In the genomic region with DNA sequence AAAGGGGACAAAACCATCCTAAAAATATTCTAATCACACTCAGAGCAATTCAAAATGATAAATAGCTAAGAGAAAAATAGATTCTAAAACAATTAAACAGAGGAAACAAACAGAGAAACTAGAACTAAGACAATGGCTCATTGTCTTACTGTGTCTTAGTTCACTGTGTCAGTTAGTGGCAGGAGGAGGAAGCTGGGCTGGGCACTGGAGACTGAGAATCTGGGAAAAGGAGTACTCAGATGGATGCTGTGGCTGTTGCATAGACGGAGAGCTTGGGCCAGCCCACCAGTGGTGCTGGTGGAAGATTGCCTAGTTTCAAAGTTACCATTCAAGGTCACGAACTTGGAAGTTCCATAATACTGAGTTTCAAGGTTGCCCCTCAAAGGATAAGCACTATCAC, we compare ENCODE assay signal across 21 cellular contexts.
DNase-seq lines count a peak whose midpoint lies in the region; ATAC-seq, FAIRE-seq and TF ChIP-seq lines count a peak whose summit lies in the region.
"Had no signal": no experiment of that assay in that cellular context is flagged by ENCODE, and none has a peak within 500 bp of the region (broad histone marks: within the 10 kb centered on the region; RNA-seq: fewer than 3 reads in every experiment).

No MANE protein-coding gene starts in this region.

- H3K4me3 ChIP-seq in Caco-2 (ENCODE audit: low read depth, low read length), result no peak overlapping the region
- H3K4me3 ChIP-seq in H1 (ENCODE audit: extremely low read depth in 1 of 4, insufficient read depth in 2 of 4, low read depth in 3 of 4, low read length in 4 of 4), result no peak overlapping the region
- no peak overlapping the region for H3K4me3 ChIP-seq in mucosa of descending colon
- H3K4me3 ChIP-seq: esophagus muscularis mucosa, tibial artery had no signal

- H3K36me3 ChIP-seq in Caco-2 (ENCODE audit: control insufficient read depth, insufficient read depth, low read length) (no peaks in the 10 kb centered on the region), H1 (ENCODE audit: control insufficient read depth in 2 of 4, insufficient read depth in 4 of 4, low read length in 3 of 4) (no peaks in the 10 kb centered on the region; a peak in 1 of 8 replicates), mucosa of descending colon (ENCODE audit: low read depth) (no peaks in the 10 kb centered on the region)
- H3K36me3 ChIP-seq: esophagus muscularis mucosa, tibial artery had no signal

- intact Hi-C loops in Caco-2 (cut with micrococcal nuclease; ENCODE audit: unreplicated experiment) (loop anchor here (5.0 kb wide), 1 partner anchor 58 kb away; no protein-coding TSS in a partner anchor), mucosa of descending colon (cut with DNase I, micrococcal nuclease) (no loop called here)

- H2BK120ac ChIP-seq in H1 (replicated peaks; ENCODE audit: low read depth, low read length), result no peak overlapping the region

- H3K36me3 Mint-ChIP-seq in Caco-2 (ENCODE audit: insufficient read depth, unreplicated experiment), result no peaks in the 10 kb centered on the region
- H3K36me3 Mint-ChIP-seq in activated T-cell treated with anti-CD3 and anti-CD28 coated beads, Interleukin-2, amount 50 U/mL, for 72 hours (ENCODE audit: insufficient read depth in 2 of 2), result no peaks in the 10 kb centered on the region
- H3K36me3 Mint-ChIP-seq: activated naive CD4-positive, alpha-beta T cell treated with anti-CD3 and anti-CD28 coated beads, Interleukin-2, amount 10 ng/mL, durations not matched to agents 7 days and 5 days had no signal

- H4K5ac ChIP-seq in H1 (ENCODE audit: insufficient read length, low read depth, low read length), result no peak overlapping the region

- H3K79me1 ChIP-seq in H1 (ENCODE audit: low read depth, low read length), result peaks cover 4% of the 10 kb centered on the region; the same call in 1 of the 2 replicates

- POLR2A ChIA-PET in Caco-2 (lab: Charles Lee) (no interaction called here), H1 (lab: Charles Lee; ENCODE audit: partially characterized antibody) (interaction anchor here (0.5 kb wide), 1 partner anchor 343 kb away, joined by 4 read pairs; no protein-coding TSS in a partner anchor)

- H3K4ac ChIP-seq in H1 (replicated peaks; ENCODE audit: insufficient read length, low read depth, low read length), result no peak overlapping the region

- no peak overlapping the region for H2BK12ac ChIP-seq in H1 (ENCODE audit: low read depth, low read length)

- WGBS in H1 (ENCODE audit: extremely low coverage in 1 of 2, insufficient coverage in 1 of 2, insufficient read length in 1 of 2, insufficient replicate concordance in 2 of 2, low coverage in 1 of 2, low lambda C conversion rate in 2 of 2, missing lambda C conversion rate in 1 of 2), 2 experiments, result 90% methylated on average over 2 of the region's 2 CpGs; no CpG with 5 or more reads in 1 of the 2 experiments

- no peak overlapping the region for H4K91ac ChIP-seq in H1 (replicated peaks; ENCODE audit: insufficient read length, low read length)

- no peak overlapping the region for H3K4me3 Mint-ChIP-seq in Caco-2 (ENCODE audit: unreplicated experiment)
- H3K4me3 Mint-ChIP-seq in activated T-cell treated with anti-CD3 and anti-CD28 coated beads, Interleukin-2, amount 50 U/mL, for 72 hours, result no peak overlapping the region
- H3K4me3 Mint-ChIP-seq: activated CD8-positive, alpha-beta T cell treated with anti-CD3 and anti-CD28 coated beads, Interleukin-2, amount 10 ng/mL, durations not matched to agents 7 days and 5 days; activated naive CD4-positive, alpha-beta T cell treated with anti-CD3 and anti-CD28 coated beads, Interleukin-2, amount 10 ng/mL, durations not matched to agents 7 days and 5 days had no signal

- no peaks in the 10 kb centered on the region for H3K9me3 Mint-ChIP-seq in Caco-2 (ENCODE audit: unreplicated experiment)
- no peaks in the 10 kb centered on the region for H3K9me3 Mint-ChIP-seq in activated T-cell treated with anti-CD3 and anti-CD28 coated beads, Interleukin-2, amount 50 U/mL, for 72 hours
- H3K9me3 Mint-ChIP-seq: activated naive CD4-positive, alpha-beta T cell treated with anti-CD3 and anti-CD28 coated beads, Interleukin-2, amount 10 ng/mL, durations not matched to agents 7 days and 5 days had no signal

- no peak for TF ChIP-seq POLR2A in H1 (IDR thresholded peaks at IDR 0.05; ENCODE audit: control extremely low read depth in 1 of 2, low read depth in 2 of 2, low read length in 2 of 2)

- DNase-seq in Caco-2 (no peak), H1 (ENCODE audit: low read depth in 1 of 2, low spot score in 2 of 2) (no peak), mucosa of descending colon (peak; percentile 46 to 47 (median 46)), superior temporal gyrus (ENCODE audit: extremely low spot score) (peak; percentile 87), glomerular visceral epithelial cell (ENCODE audit: extremely low spot score) (no peak), DMS79 (lab: John Stamatoyannopoulos, UW) (no peak), HCEC 1CT (no peak)
- DNase-seq in activated T-cell treated with anti-CD3 and anti-CD28 coated beads, Interleukin-2, amount 50 U/mL, for 72 hours, result no peak
- DNase-seq: activated CD8-positive, alpha-beta T cell treated with anti-CD3 and anti-CD28 coated beads, Interleukin-2, amount 10 ng/mL, durations not matched to agents 7 days and 5 days; activated naive CD4-positive, alpha-beta T cell treated with anti-CD3 and anti-CD28 coated beads, Interleukin-2, amount 10 ng/mL, durations not matched to agents 7 days and 5 days; activated T-cell treated with anti-CD3 and anti-CD28 coated beads, Interleukin-2, amount 50 U/mL, for 1 hour; effector memory CD4-positive, alpha-beta T cell; NCI-H524; T1000; tibial artery had no signal

- peaks cover 48% of the 10 kb centered on the region for H3K4me1 Mint-ChIP-seq in Caco-2 (ENCODE audit: low read depth, unreplicated experiment)
- peaks cover 13% of the 10 kb centered on the region for H3K4me1 Mint-ChIP-seq in activated T-cell treated with anti-CD3 and anti-CD28 coated beads, Interleukin-2, amount 50 U/mL, for 72 hours (ENCODE audit: low read depth)

- H3K27ac ChIP-seq in H1 (ENCODE audit: low read depth, low read length), result no peak overlapping the region
- H3K27ac ChIP-seq: esophagus muscularis mucosa, RWPE1, tibial artery had no signal

- H3K27ac Mint-ChIP-seq in Caco-2 (ENCODE audit: unreplicated experiment), result peak overlapping the region; percentile 45
- H3K27ac Mint-ChIP-seq in activated T-cell treated with anti-CD3 and anti-CD28 coated beads, Interleukin-2, amount 50 U/mL, for 72 hours, result no peak overlapping the region
- H3K27ac Mint-ChIP-seq: activated CD8-positive, alpha-beta T cell treated with anti-CD3 and anti-CD28 coated beads, Interleukin-2, amount 10 ng/mL, durations not matched to agents 7 days and 5 days; activated naive CD4-positive, alpha-beta T cell treated with anti-CD3 and anti-CD28 coated beads, Interleukin-2, amount 10 ng/mL, durations not matched to agents 7 days and 5 days had no signal

- H3K79me2 ChIP-seq in H1 (ENCODE audit: control insufficient read depth in 1 of 2, insufficient read depth in 2 of 2, low read length in 2 of 2), result 0 out of 4 replicates have a peak, but pooled peaks cover 0 to 3% of the 10 kb centered on the region in 2 experiments

- no peak overlapping the region for H3K56ac ChIP-seq in H1 (replicated peaks; ENCODE audit: insufficient read length, low read depth, low read length)

- H2BK20ac ChIP-seq in H1 (ENCODE audit: low read length), result no peak overlapping the region

- H4K8ac ChIP-seq in H1 (ENCODE audit: extremely low read depth, insufficient read depth, low read length), result no peak overlapping the region

- no peak overlapping the region for H3K18ac ChIP-seq in H1 (ENCODE audit: extremely low read depth, low read length)

- H3K14ac ChIP-seq in H1 (ENCODE audit: insufficient read length), result no peak overlapping the region

- no peak for FAIRE-seq in H1 (lab: Jason Lieb, UNC)
- FAIRE-seq: A204.1, astrocyte had no signal

- no peak overlapping the region for H2BK5ac ChIP-seq in H1 (ENCODE audit: low read depth, low read length)

- H3K9ac ChIP-seq in H1 (replicated peaks in 1 of 4; ENCODE audit: extremely low read depth in 1 of 4, low read depth in 3 of 4, low read length in 3 of 4), result no peak overlapping the region

- peaks cover 76% of the 10 kb centered on the region for H3K4me1 ChIP-seq in Caco-2
- peaks cover 0 to 26% (median 15%) of the 10 kb centered on the region in 4 experiments for H3K4me1 ChIP-seq in H1 (replicated peaks in 1 of 4; ENCODE audit: control insufficient read depth in 3 of 4, insufficient read depth in 4 of 4, low read length in 3 of 4)
- H3K4me1 ChIP-seq in mucosa of descending colon (ENCODE audit: low read depth), result peaks cover 13% of the 10 kb centered on the region

- H2AK5ac ChIP-seq in H1 (ENCODE audit: low read depth, low read length), result no peak overlapping the region

- no peak overlapping the region for H3K4me2 ChIP-seq in H1 (ENCODE audit: insufficient read depth in 1 of 2, low read depth in 2 of 2, low read length in 2 of 2)

- H3K27me3 ChIP-seq in Caco-2 (replicated peaks; ENCODE audit: control insufficient read depth, insufficient read depth, low read length) (no peaks in the 10 kb centered on the region), H1 (replicated peaks in 1 of 4; ENCODE audit: control insufficient read depth in 3 of 4, extremely low read depth in 1 of 4, insufficient read depth in 3 of 4, low read length in 3 of 4) (peaks cover 0 to 1% (median 0%) of the 10 kb centered on the region in 4 experiments; a peak in 1 of 7 replicates)
- H3K27me3 ChIP-seq: esophagus muscularis mucosa, tibial artery had no signal

- no peak overlapping the region for H2AFZ ChIP-seq in H1 (ENCODE audit: low read length)

- no peak for TF ChIP-seq CTCF in Caco-2 (IDR thresholded peaks at IDR 0.05; ENCODE audit: insufficient read depth in 1 of 2, low read depth in 1 of 2, low read length in 1 of 2, severe bottlenecking in 1 of 2, unreplicated experiment in 1 of 2)
- no peak for TF ChIP-seq CTCF in H1 (IDR thresholded peaks at IDR 0.05; ENCODE audit: control extremely low read depth in 1 of 3, insufficient read depth in 1 of 3, low read depth in 1 of 3, low read length in 3 of 3)
- TF ChIP-seq CTCF in mucosa of descending colon (IDR thresholded peaks at IDR 0.05), result no peak

- no peak for TF ChIP-seq EP300 in H1 (IDR thresholded peaks at IDR 0.05; ENCODE audit: borderline replicate concordance in 1 of 2, low read depth in 2 of 2, low read length in 2 of 2)

- H3K9me3 ChIP-seq in Caco-2 (no peaks in the 10 kb centered on the region), H1 (ENCODE audit: insufficient read depth in 2 of 2, low read depth in 1 of 2, low read length in 1 of 2) (no peaks in the 10 kb centered on the region), mucosa of descending colon (no peaks in the 10 kb centered on the region)
- H3K9me3 ChIP-seq: esophagus muscularis mucosa, tibial artery had no signal

- 0 out of 2 replicates have a peak overlapping the region, but pooled peaks have one; percentile 21 for H2BK15ac ChIP-seq in H1 (ENCODE audit: low read length)

- no peak overlapping the region for H3K23ac ChIP-seq in H1 (ENCODE audit: insufficient read length)

- no TSS peak for BruUV-seq in Caco-2 (replicated peaks; lab: Mats Ljungman, UMichigan)

- no peaks in the 10 kb centered on the region for H4K20me1 ChIP-seq in H1 (replicated peaks in 1 of 2; ENCODE audit: control insufficient read depth in 1 of 2, insufficient read depth in 2 of 2, low read length in 2 of 2)

- CTCF ChIA-PET in Caco-2 (lab: Charles Lee), result no interaction called here
- CTCF ChIA-PET in H1 (lab: Charles Lee; ENCODE audit: partially characterized antibody), result interaction anchor here (1.0 to 1.6 kb wide), 6 partner anchors 13 to 101 kb away, joined by 3 to 5 read pairs (median 3); a partner anchor contains a TSS

- no peaks in the 10 kb centered on the region for H3K27me3 Mint-ChIP-seq in Caco-2 (ENCODE audit: insufficient read depth, unreplicated experiment)
- no peaks in the 10 kb centered on the region for H3K27me3 Mint-ChIP-seq in activated T-cell treated with anti-CD3 and anti-CD28 coated beads, Interleukin-2, amount 50 U/mL, for 72 hours (ENCODE audit: low read depth)

- ATAC-seq in mucosa of descending colon, result peak; percentile 86
- no peak for ATAC-seq in activated T-cell treated with anti-CD3 and anti-CD28 coated beads, Interleukin-2, amount 50 U/mL, for 72 hours (replicated peaks in 1 of 2)
- ATAC-seq: activated CD4-positive, CD25-positive, alpha-beta regulatory T cell treated with anti-CD3 and anti-CD28 coated beads, Interleukin-2, amount 50 U/mL, for 24 hours; activated CD8-positive, alpha-beta T cell treated with anti-CD3 and anti-CD28 coated beads, Interleukin-2, amount 10 ng/mL, durations not matched to agents 7 days and 5 days; sciatic nerve had no signal

- no peaks in the 10 kb centered on the region for H3K23me2 ChIP-seq in H1 (ENCODE audit: low read depth, low read length)

- no peak for TF ChIP-seq RAD21 in H1 (IDR thresholded peaks at IDR 0.05 in 1 of 2, conservative IDR thresholded peaks at IDR 0.05 in 1 of 2; ENCODE audit: low read depth in 2 of 2, low read length in 2 of 2)

Comparison
In these comparisons a context has a peak if more than half of its experiments do, and no peak if none do; other contexts are left out.
1. DNase-seq: peak in mucosa of descending colon (3 of 3) and superior temporal gyrus (single experiment); none in Caco-2 (0 of 2), H1 (0 of 2), glomerular visceral epithelial cell (single experiment), activated T-cell treated with anti-CD3 and anti-CD28 coated beads, Interleukin-2, amount 50 U/mL, for 72 hours (0 of 2), DMS79 (single experiment) and HCEC 1CT (single experiment).